8 cellular contexts compared by ENCODE assay signal in the genomic region with DNA sequence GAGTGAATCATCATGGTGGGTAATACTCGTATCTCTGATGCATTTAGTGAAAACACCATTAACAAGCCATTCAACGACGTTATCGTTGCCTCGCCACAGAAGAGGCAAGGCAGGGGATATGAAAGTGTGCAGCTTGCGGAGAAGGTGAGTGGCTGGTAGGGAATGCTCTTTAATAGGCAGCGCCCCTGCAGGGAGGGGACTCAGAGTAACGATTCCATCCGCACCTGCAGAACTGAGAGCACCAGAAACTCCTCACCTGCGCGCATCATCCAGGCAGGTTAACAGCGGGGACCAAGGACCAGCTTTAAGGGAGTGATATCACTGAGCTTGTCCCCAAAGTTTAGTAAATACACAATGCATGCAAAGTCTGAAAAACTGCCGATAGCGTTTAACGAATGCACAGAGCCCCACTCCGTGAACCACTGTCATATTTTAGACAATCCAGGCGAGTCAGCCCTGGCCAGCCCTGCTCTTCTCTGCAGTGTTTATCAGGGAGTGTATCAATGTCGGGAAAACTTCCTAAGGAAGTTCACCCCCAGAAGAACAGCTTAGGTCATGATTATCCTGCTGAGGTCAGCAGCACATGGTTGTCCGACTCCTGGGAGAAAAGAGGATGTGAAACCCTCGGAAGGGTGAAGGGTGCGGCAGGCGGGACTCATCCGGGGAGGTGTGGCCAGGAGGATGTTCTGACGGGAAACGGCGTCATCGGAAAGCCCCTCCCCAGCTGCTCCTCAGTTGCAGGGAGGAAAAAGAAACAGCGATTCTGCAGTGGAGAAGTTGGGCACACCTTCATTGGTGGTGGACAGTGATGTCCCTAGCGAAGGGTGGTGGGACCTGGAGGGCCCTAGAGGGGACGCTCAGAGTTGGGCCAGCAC.
DNase-seq lines count a peak whose midpoint lies in the region; ATAC-seq and TF ChIP-seq lines count a peak whose summit lies in the region.

No MANE protein-coding gene starts in this region.

- TF ChIP-seq CTCF in fibroblast of the aortic adventitia (IDR thresholded peaks at IDR 0.05; ENCODE audit: insufficient read depth, low read length), result no peak

- CTCF ChIA-PET in activated CD4-positive, alpha-beta memory T cell treated with anti-CD3 and anti-CD28 coated beads for 36 hours (lab: Charles Lee), result no interaction called here

- intact Hi-C loops in activated CD4-positive, alpha-beta memory T cell treated with anti-CD3 and anti-CD28 coated beads for 36 hours (cut with micrococcal nuclease), result no loop called here

- H3K36me3 Mint-ChIP-seq in IgD-negative memory B cell, result peaks cover 5% of the 10 kb centered on the region
- H3K36me3 Mint-ChIP-seq in activated CD4-positive, alpha-beta memory T cell treated with anti-CD3 and anti-CD28 coated beads for 36 hours, result peaks cover 4% of the 10 kb centered on the region

- peaks cover 5 to 7% (median 7%) of the 10 kb centered on the region in 3 donors for H3K9me3 Mint-ChIP-seq in IgD-negative memory B cell
- H3K9me3 Mint-ChIP-seq in activated CD4-positive, alpha-beta memory T cell treated with anti-CD3 and anti-CD28 coated beads for 36 hours, result peaks cover 10% of the 10 kb centered on the region

- ATAC-seq in GM21526 (IDR thresholded peaks at IDR 0.05; ENCODE audit: low FRiP score, unreplicated experiment), result no peak

- no peak overlapping the region for H3K4me3 ChIP-seq in fibroblast of the aortic adventitia (ENCODE audit: low read depth, low read length)
- H3K4me3 ChIP-seq in skin epidermis, result no peak overlapping the region

- DNase-seq in DMS153 (lab: John Stamatoyannopoulos, UW), result peak; percentile 29
- DNase-seq in activated CD4-positive, alpha-beta memory T cell treated with anti-CD3 and anti-CD28 coated beads for 36 hours, result peak; percentile 87
- DNase-seq in fibroblast of the aortic adventitia (ENCODE audit: low read depth), result peak; percentile 10
- DNase-seq in NCI-H1930 (lab: John Stamatoyannopoulos, UW), result no peak
- DNase-seq in GF-D8 (lab: John Stamatoyannopoulos, UW), result no peak

- H3K27ac Mint-ChIP-seq in IgD-negative memory B cell, result peak overlapping the region; percentile 80 to 97 (median 96)
- H3K27ac Mint-ChIP-seq in activated CD4-positive, alpha-beta memory T cell treated with anti-CD3 and anti-CD28 coated beads for 36 hours, result peak overlapping the region; percentile 81

- peaks cover 4% of the 10 kb centered on the region for H3K27me3 Mint-ChIP-seq in IgD-negative memory B cell
- H3K27me3 Mint-ChIP-seq in activated CD4-positive, alpha-beta memory T cell treated with anti-CD3 and anti-CD28 coated beads for 36 hours, result no peaks in the 10 kb centered on the region

- peak overlapping the region; percentile 54 to 90 (median 80) for H3K4me3 Mint-ChIP-seq in IgD-negative memory B cell
- H3K4me3 Mint-ChIP-seq in activated CD4-positive, alpha-beta memory T cell treated with anti-CD3 and anti-CD28 coated beads for 36 hours, result peak overlapping the region; percentile 62

- POLR2A ChIA-PET in activated CD4-positive, alpha-beta memory T cell treated with anti-CD3 and anti-CD28 coated beads for 36 hours (lab: Charles Lee), result no interaction called here

- H3K27ac ChIP-seq in skin epidermis, result peak overlapping the region in 12 of 21 experiments; percentile 2 to 72 (median 42)

- H3K4me1 Mint-ChIP-seq in IgD-negative memory B cell, result peaks cover 6 to 14% (median 12%) of the 10 kb centered on the region in 3 donors
- H3K4me1 Mint-ChIP-seq in activated CD4-positive, alpha-beta memory T cell treated with anti-CD3 and anti-CD28 coated beads for 36 hours (ENCODE audit: low read depth), result peaks cover 9% of the 10 kb centered on the region

Comparison
In these comparisons a context has a peak if more than half of its experiments do, and no peak if none do; other contexts are left out.
1. DNase-seq: peak in DMS153 (single experiment), activated CD4-positive, alpha-beta memory T cell treated with anti-CD3 and anti-CD28 coated beads for 36 hours (single experiment) and fibroblast of the aortic adventitia (single experiment); none in NCI-H1930 (0 of 2) and GF-D8 (single experiment).